Comparison of ENCODE assay signal across 9 cellular contexts in the genomic region with DNA sequence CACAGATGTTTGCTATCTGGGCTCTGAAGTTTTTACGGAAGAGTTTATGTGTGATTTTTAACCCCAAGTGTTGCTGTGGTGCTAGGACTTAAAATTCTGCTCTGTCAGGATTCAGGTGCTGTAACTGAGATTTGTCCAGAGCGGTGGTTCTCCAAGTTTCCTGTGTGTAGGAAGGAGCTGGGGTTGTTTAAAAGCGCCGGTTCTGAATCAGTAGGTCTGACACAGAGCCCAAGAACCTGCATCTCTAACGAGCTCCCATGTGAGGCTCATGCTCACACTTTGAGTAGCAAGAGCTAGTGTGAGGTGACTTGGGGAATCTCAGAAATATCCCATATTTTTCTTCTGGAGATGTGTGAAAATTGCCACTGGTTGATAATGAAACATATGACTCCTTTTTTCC.
DNase-seq lines count a peak whose midpoint lies in the region; ATAC-seq and TF ChIP-seq lines count a peak whose summit lies in the region.
"Had no signal": no experiment of that assay in that cellular context is flagged by ENCODE, and none has a peak within 500 bp of the region (broad histone marks: within the 10 kb centered on the region; RNA-seq: fewer than 3 reads in every experiment).

No MANE protein-coding gene starts in this region.

- dilution Hi-C loops in mammary epithelial cell (cut with HindIII; ENCODE audit: low sequenced_read_pairs), result no loop called here

- CTCF ChIA-PET in activated naive CD4-positive, alpha-beta T cell treated with anti-CD3 and anti-CD28 coated beads for 36 hours (lab: Charles Lee), result no interaction called here
- CTCF ChIA-PET in activated naive CD4-positive, alpha-beta T cell treated with anti-CD3 and anti-CD28 coated beads, Interleukin-2, amount 10 ng/mL, durations not matched to agents 7 days and 5 days (lab: Charles Lee), result no interaction called here
- CTCF ChIA-PET in OCI-LY7 (lab: Charles Lee; ENCODE audit: unreplicated experiment) (no interaction called here), mammary epithelial cell (lab: Charles Lee; ENCODE audit: low non-redundant PET) (no interaction called here)

- H2AFZ ChIP-seq in OCI-LY7 (ENCODE audit: low read length), result peak overlapping the region; percentile 7; the same call in 1 of the 2 replicates
- H2AFZ ChIP-seq in mammary epithelial cell (ENCODE audit: low read depth, low read length), result peak overlapping the region; percentile 60

- no peaks in the 10 kb centered on the region for H3K36me3 Mint-ChIP-seq in activated naive CD4-positive, alpha-beta T cell treated with anti-CD3 and anti-CD28 coated beads for 36 hours (ENCODE audit: low read depth)
- no peaks in the 10 kb centered on the region for H3K36me3 Mint-ChIP-seq in activated naive CD4-positive, alpha-beta T cell treated with anti-CD3 and anti-CD28 coated beads, Interleukin-2, amount 10 ng/mL, durations not matched to agents 7 days and 5 days

- H3K9ac ChIP-seq in mammary epithelial cell (ENCODE audit: insufficient read depth, low read length), result no peak overlapping the region

- BruUV-seq in OCI-LY7 (replicated peaks; lab: Mats Ljungman, UMichigan), result no TSS peak
- TSS peak; percentile 80 for BruUV-seq in mammary epithelial cell (replicated peaks; lab: Mats Ljungman, UMichigan)

- H3K36me3 ChIP-seq in OCI-LY7 (ENCODE audit: insufficient read depth, low read length) (no peaks in the 10 kb centered on the region), mammary epithelial cell (ENCODE audit: insufficient read depth, low read length) (no peaks in the 10 kb centered on the region), body of pancreas (replicated peaks in 1 of 2; ENCODE audit: insufficient read depth in 1 of 2, low read depth in 2 of 2) (no peaks in the 10 kb centered on the region)

- H3K27ac Mint-ChIP-seq in activated naive CD4-positive, alpha-beta T cell treated with anti-CD3 and anti-CD28 coated beads for 36 hours, result peak overlapping the region; percentile 59
- H3K27ac Mint-ChIP-seq in activated naive CD4-positive, alpha-beta T cell treated with anti-CD3 and anti-CD28 coated beads, Interleukin-2, amount 10 ng/mL, durations not matched to agents 7 days and 5 days, result no peak overlapping the region

- peak overlapping the region; percentile 10 for H3K4me3 Mint-ChIP-seq in activated naive CD4-positive, alpha-beta T cell treated with anti-CD3 and anti-CD28 coated beads for 36 hours
- H3K4me3 Mint-ChIP-seq in activated naive CD4-positive, alpha-beta T cell treated with anti-CD3 and anti-CD28 coated beads, Interleukin-2, amount 10 ng/mL, durations not matched to agents 7 days and 5 days, result no peak overlapping the region

- no peaks in the 10 kb centered on the region for H3K9me3 Mint-ChIP-seq in activated naive CD4-positive, alpha-beta T cell treated with anti-CD3 and anti-CD28 coated beads for 36 hours
- H3K9me3 Mint-ChIP-seq in activated naive CD4-positive, alpha-beta T cell treated with anti-CD3 and anti-CD28 coated beads, Interleukin-2, amount 10 ng/mL, durations not matched to agents 7 days and 5 days, result peaks cover 3% of the 10 kb centered on the region

- 90% methylated on average over 4 of the region's 5 CpGs for WGBS in mammary epithelial cell (ENCODE audit: low coverage, missing lambda C conversion rate)
- WGBS in body of pancreas, 2 donors, result 68 to 84% methylated on average over 5 of the region's 5 CpGs

- H4K20me1 ChIP-seq in OCI-LY7 (ENCODE audit: insufficient read depth, low read length), result no peaks in the 10 kb centered on the region
- H4K20me1 ChIP-seq in mammary epithelial cell (ENCODE audit: insufficient read depth, low read length), result no peaks in the 10 kb centered on the region

- ATAC-seq in stimulated activated naive CD8-positive, alpha-beta T cell treated with anti-CD3 and anti-CD28 coated beads, Interleukin-15, Interleukin-2, amounts not matched to agents 100 U/mL and 50 U/mL, for 24 hours, result peak; percentile 71
- ATAC-seq in body of pancreas (no peak), GM19023 (IDR thresholded peaks at IDR 0.05; ENCODE audit: unreplicated experiment) (no peak)

- in situ Hi-C loops in mammary epithelial cell (cut with MboI; ENCODE audit: low sequenced_read_pairs in 2 of 2), result no loop called here

- H3K9me3 ChIP-seq in OCI-LY7 (ENCODE audit: low read length) (0 out of 2 replicates have a peak, but pooled peaks cover 10% of the 10 kb centered on the region), mammary epithelial cell (replicated peaks; ENCODE audit: insufficient read depth, low read length) (peaks cover 11% of the 10 kb centered on the region), body of pancreas (peaks cover 0 to 7% (median 0%) of the 10 kb centered on the region in 3 donors)

- no peak for TF ChIP-seq POLR2A in body of pancreas (IDR thresholded peaks at IDR 0.05)

- intact Hi-C loops in activated naive CD4-positive, alpha-beta T cell treated with anti-CD3 and anti-CD28 coated beads for 36 hours (cut with micrococcal nuclease), result loop anchor here (2.0 to 10.0 kb wide), 2 partner anchors 771 to 1955 kb away; no protein-coding TSS in a partner anchor
- intact Hi-C loops in OCI-LY7 (cut with micrococcal nuclease; ENCODE audit: unreplicated experiment) (no loop called here), mammary epithelial cell (cut with micrococcal nuclease) (no loop called here), body of pancreas (cut with DNase I) (no loop called here)

- no peak overlapping the region for H3K4me3 ChIP-seq in OCI-LY7 (ENCODE audit: low read depth, low read length, poor library complexity, severe bottlenecking)
- no peak overlapping the region for H3K4me3 ChIP-seq in mammary epithelial cell (replicated peaks in 1 of 3; ENCODE audit: insufficient read depth in 1 of 3, low read depth in 2 of 3, low read length in 3 of 3)
- H3K4me3 ChIP-seq in body of pancreas, result no peak overlapping the region

- POLR2A ChIA-PET in OCI-LY7 (lab: Charles Lee), result no interaction called here

- H3K27me3 ChIP-seq in mammary epithelial cell (ENCODE audit: insufficient read depth, low read length), result no peaks in the 10 kb centered on the region
- no peaks in the 10 kb centered on the region for H3K27me3 ChIP-seq in body of pancreas

- TF ChIP-seq CTCF in OCI-LY7 (conservative IDR thresholded peaks at IDR 0.05; ENCODE audit: low read length) (no peak), mammary epithelial cell (conservative IDR thresholded peaks at IDR 0.05 in 1 of 2, IDR thresholded peaks at IDR 0.05 in 1 of 2; ENCODE audit: extremely low read depth in 1 of 2, insufficient read depth in 1 of 2, low read depth in 1 of 2, low read length in 2 of 2) (no peak), body of pancreas (IDR thresholded peaks at IDR 0.05) (no peak)

- DNase-seq in activated naive CD4-positive, alpha-beta T cell treated with anti-CD3 and anti-CD28 coated beads for 36 hours, result no peak
- DNase-seq in activated naive CD4-positive, alpha-beta T cell treated with anti-CD3 and anti-CD28 coated beads, Interleukin-2, amount 10 ng/mL, durations not matched to agents 7 days and 5 days, result no peak
- DNase-seq in OCI-LY7 (ENCODE audit: low spot score) (no peak), mammary epithelial cell (no peak), NCI-H2081 treated with DMSO at 0.1 percent for 48 hours (lab: John Stamatoyannopoulos, UW) (no peak), body of pancreas (no peak)
- DNase-seq in stimulated activated naive CD8-positive, alpha-beta T cell treated with anti-CD3 and anti-CD28 coated beads, Interleukin-15, Interleukin-2, amounts not matched to agents 100 U/mL and 50 U/mL, for 24 hours, result no peak
- DNase-seq: T-helper 1 cell had no signal

- H3K27me3 Mint-ChIP-seq in activated naive CD4-positive, alpha-beta T cell treated with anti-CD3 and anti-CD28 coated beads for 36 hours (ENCODE audit: low read depth), result peaks cover 3% of the 10 kb centered on the region
- no peaks in the 10 kb centered on the region for H3K27me3 Mint-ChIP-seq in activated naive CD4-positive, alpha-beta T cell treated with anti-CD3 and anti-CD28 coated beads, Interleukin-2, amount 10 ng/mL, durations not matched to agents 7 days and 5 days

- H3K4me1 ChIP-seq in OCI-LY7 (ENCODE audit: insufficient read depth, low read length, poor library complexity, severe bottlenecking) (no peaks in the 10 kb centered on the region), mammary epithelial cell (ENCODE audit: insufficient read depth, low read length) (peaks cover 20% of the 10 kb centered on the region), body of pancreas (no peaks in the 10 kb centered on the region)

- H3K4me2 ChIP-seq in OCI-LY7 (ENCODE audit: low read length) (no peak overlapping the region), mammary epithelial cell (ENCODE audit: insufficient read depth, low read depth, low read length) (peak overlapping the region; percentile 49)

- H3K79me2 ChIP-seq in OCI-LY7 (ENCODE audit: insufficient read depth, low read depth, low read length), result no peaks in the 10 kb centered on the region
- H3K79me2 ChIP-seq in mammary epithelial cell (ENCODE audit: insufficient read depth, low read length), result no peaks in the 10 kb centered on the region

- no peak overlapping the region for H3K27ac ChIP-seq in OCI-LY7 (ENCODE audit: low read depth, low read length, poor library complexity, severe bottlenecking)
- H3K27ac ChIP-seq in mammary epithelial cell (ENCODE audit: insufficient read depth, low read depth, low read length), result peak overlapping the region; percentile 55
- H3K27ac ChIP-seq in body of pancreas, result no peak overlapping the region

- no peaks in the 10 kb centered on the region for H3K9me2 ChIP-seq in OCI-LY7 (ENCODE audit: insufficient read depth, low read length)

- peaks cover 19% of the 10 kb centered on the region for H3K4me1 Mint-ChIP-seq in activated naive CD4-positive, alpha-beta T cell treated with anti-CD3 and anti-CD28 coated beads for 36 hours (ENCODE audit: low read depth)
- no peaks in the 10 kb centered on the region for H3K4me1 Mint-ChIP-seq in activated naive CD4-positive, alpha-beta T cell treated with anti-CD3 and anti-CD28 coated beads, Interleukin-2, amount 10 ng/mL, durations not matched to agents 7 days and 5 days
